13 cellular contexts compared by ENCODE assay signal in genomic region chr9:84597131-84597530, GRCh38.
DNase-seq lines count a peak whose midpoint lies in the region; ATAC-seq and TF ChIP-seq lines count a peak whose summit lies in the region.
"Had no signal": no experiment of that assay in that cellular context is flagged by ENCODE, and none has a peak within 500 bp of the region (broad histone marks: within the 10 kb centered on the region; RNA-seq: fewer than 3 reads in every experiment).

No MANE protein-coding gene starts in this region.

- ATAC-seq in activated CD8-positive, alpha-beta T cell treated with anti-CD3 and anti-CD28 coated beads, Interleukin-2, amount 10 ng/mL, durations not matched to agents 7 days and 5 days = peak; percentile 44
- no peak for ATAC-seq in activated CD8-positive, alpha-beta T cell treated with anti-CD3 and anti-CD28 coated beads for 36 hours
- ATAC-seq in HG02678 (IDR thresholded peaks at IDR 0.05; ENCODE audit: unreplicated experiment) = peak; percentile 97

- in situ Hi-C loops in KBM-7 (cut with MboI; ENCODE audit: low pct_unique_long_range_greater_than_20kb, low sequenced_read_pairs) = no loop called here

- no peak for DNase-seq in activated CD8-positive, alpha-beta T cell treated with anti-CD3 and anti-CD28 coated beads, Interleukin-2, amount 10 ng/mL, durations not matched to agents 7 days and 5 days
- no peak for DNase-seq in activated CD8-positive, alpha-beta T cell treated with anti-CD3 and anti-CD28 coated beads for 36 hours
- peak; percentile 9 for DNase-seq in KBM-7
- peak; percentile 27 for DNase-seq in superior temporal gyrus (ENCODE audit: extremely low spot score)
- DNase-seq in NCI-H1092 treated with DMSO at 0.1 percent for 48 hours (lab: John Stamatoyannopoulos, UW) = no peak
- DNase-seq in occipital lobe (lab: John Stamatoyannopoulos, UW) = no peak
- no peak for DNase-seq in H4 (ENCODE audit: low spot score)
- DNase-seq: activated CD4-positive, CD25-positive, alpha-beta regulatory T cell treated with anti-CD3 and anti-CD28 coated beads, Interleukin-2, amount 50 U/mL, for 72 hours; hippocampal formation; NCI-H446 had no signal

- H3K4me1 Mint-ChIP-seq in activated CD8-positive, alpha-beta T cell treated with anti-CD3 and anti-CD28 coated beads, Interleukin-2, amount 10 ng/mL, durations not matched to agents 7 days and 5 days (ENCODE audit: low read depth) = peaks cover 6% of the 10 kb centered on the region
- H3K4me1 Mint-ChIP-seq in activated CD8-positive, alpha-beta T cell treated with anti-CD3 and anti-CD28 coated beads for 36 hours (ENCODE audit: low read depth) = peaks cover 5% of the 10 kb centered on the region
- H3K4me1 Mint-ChIP-seq: central memory CD8-positive, alpha-beta T cell; neural crest cell had no signal

- H3K9me3 Mint-ChIP-seq in activated CD8-positive, alpha-beta T cell treated with anti-CD3 and anti-CD28 coated beads, Interleukin-2, amount 10 ng/mL, durations not matched to agents 7 days and 5 days (ENCODE audit: insufficient read depth) = no peaks in the 10 kb centered on the region
- H3K9me3 Mint-ChIP-seq in activated CD8-positive, alpha-beta T cell treated with anti-CD3 and anti-CD28 coated beads for 36 hours = peaks cover 4% of the 10 kb centered on the region
- H3K9me3 Mint-ChIP-seq: neural crest cell had no signal

- POLR2A ChIA-PET in activated CD8-positive, alpha-beta T cell treated with anti-CD3 and anti-CD28 coated beads, Interleukin-2, amount 10 ng/mL, durations not matched to agents 7 days and 5 days (lab: Charles Lee) = no interaction called here
- POLR2A ChIA-PET in activated CD8-positive, alpha-beta T cell treated with anti-CD3 and anti-CD28 coated beads for 36 hours (lab: Charles Lee) = no interaction called here

- TF ChIP-seq CTCF in activated CD8-positive, alpha-beta T cell treated with anti-CD3 and anti-CD28 coated beads for 36 hours (IDR thresholded peaks at IDR 0.05) = no peak

- peaks cover 2% of the 10 kb centered on the region for H3K27me3 Mint-ChIP-seq in activated CD8-positive, alpha-beta T cell treated with anti-CD3 and anti-CD28 coated beads, Interleukin-2, amount 10 ng/mL, durations not matched to agents 7 days and 5 days (ENCODE audit: low read depth)
- H3K27me3 Mint-ChIP-seq in activated CD8-positive, alpha-beta T cell treated with anti-CD3 and anti-CD28 coated beads for 36 hours = no peaks in the 10 kb centered on the region

- intact Hi-C loops in activated CD8-positive, alpha-beta T cell treated with anti-CD3 and anti-CD28 coated beads for 36 hours (cut with micrococcal nuclease) = no loop called here

- H3K36me3 Mint-ChIP-seq in activated CD8-positive, alpha-beta T cell treated with anti-CD3 and anti-CD28 coated beads, Interleukin-2, amount 10 ng/mL, durations not matched to agents 7 days and 5 days (ENCODE audit: low read depth) = no peaks in the 10 kb centered on the region
- no peaks in the 10 kb centered on the region for H3K36me3 Mint-ChIP-seq in activated CD8-positive, alpha-beta T cell treated with anti-CD3 and anti-CD28 coated beads for 36 hours (ENCODE audit: low read depth)

- peak overlapping the region; percentile 12 for H3K4me3 Mint-ChIP-seq in activated CD8-positive, alpha-beta T cell treated with anti-CD3 and anti-CD28 coated beads, Interleukin-2, amount 10 ng/mL, durations not matched to agents 7 days and 5 days
- H3K4me3 Mint-ChIP-seq in activated CD8-positive, alpha-beta T cell treated with anti-CD3 and anti-CD28 coated beads for 36 hours = no peak overlapping the region
- H3K4me3 Mint-ChIP-seq: central memory CD8-positive, alpha-beta T cell; neural crest cell had no signal

- H3K27ac Mint-ChIP-seq in activated CD8-positive, alpha-beta T cell treated with anti-CD3 and anti-CD28 coated beads, Interleukin-2, amount 10 ng/mL, durations not matched to agents 7 days and 5 days = no peak overlapping the region
- no peak overlapping the region for H3K27ac Mint-ChIP-seq in activated CD8-positive, alpha-beta T cell treated with anti-CD3 and anti-CD28 coated beads for 36 hours

- CTCF ChIA-PET in activated CD8-positive, alpha-beta T cell treated with anti-CD3 and anti-CD28 coated beads, Interleukin-2, amount 10 ng/mL, durations not matched to agents 7 days and 5 days (lab: Charles Lee) = no interaction called here
- CTCF ChIA-PET in activated CD8-positive, alpha-beta T cell treated with anti-CD3 and anti-CD28 coated beads for 36 hours (lab: Charles Lee) = no interaction called here

Comparison
In these comparisons a context has a peak if more than half of its experiments do, and no peak if none do; other contexts are left out.
1. DNase-seq: peak in KBM-7 (single experiment) and superior temporal gyrus (single experiment); none in activated CD8-positive, alpha-beta T cell treated with anti-CD3 and anti-CD28 coated beads, Interleukin-2, amount 10 ng/mL, durations not matched to agents 7 days and 5 days (single experiment), activated CD8-positive, alpha-beta T cell treated with anti-CD3 and anti-CD28 coated beads for 36 hours (single experiment), NCI-H1092 treated with DMSO at 0.1 percent for 48 hours (single experiment), occipital lobe (single experiment) and H4 (single experiment).